In genomic region chr2:74824675-74825074, GRCh38 we compare ENCODE assay signal across 15 cellular contexts. TPM values are rescaled to one million over a fixed set of nuclear protein-coding genes. Genes with fewer than 3 reads are reported as not detected.
DNase-seq lines count a peak whose midpoint lies in the region; ATAC-seq and TF ChIP-seq lines count a peak whose summit lies in the region.
"Had no signal": no experiment of that assay in that cellular context is flagged by ENCODE, and none has a peak within 500 bp of the region (broad histone marks: within the 10 kb centered on the region; RNA-seq: fewer than 3 reads in every experiment).

No MANE protein-coding gene starts in this region.

- WGBS in thyroid gland, 2 donors = 73 to 79% methylated on average over 4 of the region's 4 CpGs

- peaks cover 20% of the 10 kb centered on the region for H3K4me1 Mint-ChIP-seq in dendritic cell treated with granulocyte-macrophage colony-stimulating factor and Interleukin-4, amounts not matched to agents 40 ng/mL and 50 ng/mL, for 4 days (ENCODE audit: low read depth)
- H3K4me1 Mint-ChIP-seq: CD4-positive, CD25-positive, alpha-beta regulatory T cell had no signal

- TF ChIP-seq POLR2A in thyroid gland (IDR thresholded peaks at IDR 0.05) = no peak

- H3K4me1 ChIP-seq in thyroid gland = peaks cover 4 to 23% of the 10 kb centered on the region in 2 donors
- H3K4me1 ChIP-seq: A549 had no signal

- H3K9me3 Mint-ChIP-seq in dendritic cell treated with granulocyte-macrophage colony-stimulating factor and Interleukin-4, amounts not matched to agents 40 ng/mL and 50 ng/mL, for 4 days = no peaks in the 10 kb centered on the region
- H3K9me3 Mint-ChIP-seq: CD4-positive, CD25-positive, alpha-beta regulatory T cell; H9 had no signal

- H3K36me3 ChIP-seq in thyroid gland = no peaks in the 10 kb centered on the region

- DNase-seq in DMS53 (lab: John Stamatoyannopoulos, UW) (peak; percentile 67), NOMO-1 (lab: John Stamatoyannopoulos, UW; ENCODE audit: unreplicated experiment in 2 of 2) (peak; percentile 34 to 90), pons (ENCODE audit: low spot score) (peak; percentile 35), thyroid gland (no peak), NCI-H2029 (lab: John Stamatoyannopoulos, UW) (no peak), caudate nucleus (lab: John Stamatoyannopoulos, UW) (no peak)
- DNase-seq: CD4-positive, CD25-positive, alpha-beta regulatory T cell; H9; NCI-H146; NCI-H2107; NCI-H345; SHP77 treated with DMSO at 0.1 percent for 48 hours had no signal

- TF ChIP-seq CTCF in thyroid gland (IDR thresholded peaks at IDR 0.05) = no peak

- H3K27me3 ChIP-seq in thyroid gland = no peaks in the 10 kb centered on the region

- no peaks in the 10 kb centered on the region for H3K36me3 Mint-ChIP-seq in dendritic cell treated with granulocyte-macrophage colony-stimulating factor and Interleukin-4, amounts not matched to agents 40 ng/mL and 50 ng/mL, for 4 days (ENCODE audit: low read depth)
- H3K36me3 Mint-ChIP-seq: CD4-positive, CD25-positive, alpha-beta regulatory T cell had no signal

- intact Hi-C loops in dendritic cell treated with granulocyte-macrophage colony-stimulating factor and Interleukin-4, amounts not matched to agents 40 ng/mL and 50 ng/mL, for 4 days (cut with micrococcal nuclease) = no loop called here
- intact Hi-C loops in thyroid gland (cut with DNase I) = no loop called here

- no peaks in the 10 kb centered on the region for H3K9me3 ChIP-seq in thyroid gland
- H3K9me3 ChIP-seq: A549 had no signal

- H3K27ac Mint-ChIP-seq in dendritic cell treated with granulocyte-macrophage colony-stimulating factor and Interleukin-4, amounts not matched to agents 40 ng/mL and 50 ng/mL, for 4 days = peak overlapping the region; percentile 25
- H3K27ac Mint-ChIP-seq: CD4-positive, CD25-positive, alpha-beta regulatory T cell; H9 had no signal

- no peaks in the 10 kb centered on the region for H3K27me3 Mint-ChIP-seq in dendritic cell treated with granulocyte-macrophage colony-stimulating factor and Interleukin-4, amounts not matched to agents 40 ng/mL and 50 ng/mL, for 4 days

- ATAC-seq in HG03039 (IDR thresholded peaks at IDR 0.05; ENCODE audit: unreplicated experiment) = no peak
- ATAC-seq: A549 had no signal

- H3K4me3 Mint-ChIP-seq in dendritic cell treated with granulocyte-macrophage colony-stimulating factor and Interleukin-4, amounts not matched to agents 40 ng/mL and 50 ng/mL, for 4 days = no peak overlapping the region
- H3K4me3 Mint-ChIP-seq: CD4-positive, CD25-positive, alpha-beta regulatory T cell; H9 had no signal

- H3K4me3 ChIP-seq in thyroid gland (replicated peaks in 1 of 3) = no peak overlapping the region
- H3K4me3 ChIP-seq: A549 had no signal

- no peak overlapping the region for H3K27ac ChIP-seq in thyroid gland
- H3K27ac ChIP-seq in caudate nucleus (ENCODE audit: low read depth, low read length) = no peak overlapping the region
- H3K27ac ChIP-seq: A549 had no signal

RNA-seq across cellular contexts. Expression of gene HK2, which starts 9.3 kb away (rescaled TPM):
- 10 to 100 TPM in 3 of 4 donors, 1 to 10 TPM in 1; 6.7 to 47.8 (median 26.9) TPM for total RNA-seq in thyroid gland

Comparison
In these comparisons a context has a peak if more than half of its experiments do, and no peak if none do; other contexts are left out.
1. DNase-seq: peak in DMS53 (single experiment), NOMO-1 (2 of 2) and pons (single experiment); none in thyroid gland (0 of 2), NCI-H2029 (single experiment) and caudate nucleus (0 of 61).